ENCODE assay signal across 15 cellular contexts in the genomic region with DNA sequence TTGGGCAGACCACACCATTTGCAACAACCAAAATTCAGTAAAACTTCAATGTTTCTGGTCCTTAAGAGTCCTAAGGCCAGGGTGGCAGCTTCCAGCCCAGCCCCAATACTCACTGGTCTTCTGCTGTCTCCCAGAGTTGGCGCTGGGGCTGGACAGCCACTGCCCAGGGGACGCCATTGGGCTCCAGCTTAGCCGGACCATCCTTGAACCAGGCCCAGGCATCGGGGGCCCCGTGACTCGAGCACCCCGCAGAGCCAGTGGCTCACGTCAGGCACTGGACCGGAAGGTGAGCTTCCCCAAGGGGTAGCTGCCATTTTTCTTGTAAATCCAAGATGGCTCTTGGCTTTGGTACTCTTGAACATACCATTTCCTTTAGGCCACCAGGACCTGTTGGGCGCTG. TPM values are rescaled to one million over a fixed set of nuclear protein-coding genes. Genes with fewer than 3 reads are reported as not detected.
DNase-seq lines count a peak whose midpoint lies in the region; ATAC-seq, FAIRE-seq and TF ChIP-seq lines count a peak whose summit lies in the region.
"Had no signal": no experiment of that assay in that cellular context is flagged by ENCODE, and none has a peak within 500 bp of the region (broad histone marks: within the 10 kb centered on the region; RNA-seq: fewer than 3 reads in every experiment).

No MANE protein-coding gene starts in this region.

- no peak overlapping the region for H3K9ac ChIP-seq in kidney (ENCODE audit: low read length in 2 of 2)
- H3K9ac ChIP-seq: BLaER1 had no signal

- H3K27me3 ChIP-seq in left ventricle myocardium inferior (ENCODE audit: low read depth) (no peaks in the 10 kb centered on the region), aorta (ENCODE audit: control insufficient read depth in 1 of 2, insufficient read depth in 2 of 2, low read length in 1 of 2) (no peaks in the 10 kb centered on the region)
- H3K27me3 ChIP-seq: BLaER1 had no signal

- WGBS in aorta, 2 donors = 96 to 97% methylated on average over 10 of the region's 10 CpGs

- TF ChIP-seq CTCF in left ventricle myocardium inferior (IDR thresholded peaks at IDR 0.05; ENCODE audit: borderline replicate concordance) (no peak), kidney (IDR thresholded peaks at IDR 0.05; ENCODE audit: borderline replicate concordance, extremely low read depth, insufficient read depth) (no peak), type B pancreatic cell (conservative IDR thresholded peaks at IDR 0.05) (no peak)

- H3K27ac Mint-ChIP-seq in type B pancreatic cell = no peak overlapping the region
- H3K27ac Mint-ChIP-seq: CD8-positive, alpha-beta memory T cell; GM23338 had no signal

- intact Hi-C loops in Right ventricle myocardium inferior (cut with DNase I) (no loop called here), left ventricle myocardium inferior (cut with micrococcal nuclease) (no loop called here), kidney (cut with DNase I) (no loop called here), posterior vena cava (cut with DNase I) (no loop called here), aorta (cut with DNase I) (no loop called here)

- no peak overlapping the region for H3K27ac ChIP-seq in left ventricle myocardium inferior (replicated peaks)
- no peak overlapping the region for H3K27ac ChIP-seq in kidney (ENCODE audit: low read depth in 2 of 2, low read length in 2 of 2)
- no peak overlapping the region for H3K27ac ChIP-seq in aorta (ENCODE audit: low read depth in 1 of 2, low read length in 2 of 2)
- H3K27ac ChIP-seq: BLaER1 had no signal

- H3K4me3 ChIP-seq in left ventricle myocardium inferior (no peak overlapping the region), kidney (ENCODE audit: low read length in 2 of 2) (no peak overlapping the region), aorta (ENCODE audit: low read length in 2 of 2) (no peak overlapping the region)
- H3K4me3 ChIP-seq: BLaER1, GM12878, GM23338 had no signal

- peaks cover 21% of the 10 kb centered on the region for H3K36me3 Mint-ChIP-seq in type B pancreatic cell

- H3K36me3 ChIP-seq in left ventricle myocardium inferior (peaks cover 8% of the 10 kb centered on the region), kidney (ENCODE audit: control insufficient read depth in 1 of 2, insufficient read depth in 2 of 2, low read length in 2 of 2) (no peaks in the 10 kb centered on the region), aorta (ENCODE audit: control insufficient read depth in 1 of 2, insufficient read depth in 2 of 2, low read length in 1 of 2) (no peaks in the 10 kb centered on the region)
- H3K36me3 ChIP-seq: BLaER1 had no signal

- H3K9me3 ChIP-seq in left ventricle myocardium inferior (replicated peaks) (peaks cover 30% of the 10 kb centered on the region), kidney (ENCODE audit: control insufficient read depth in 1 of 2, low read length in 2 of 2) (peaks cover 0 to 7% of the 10 kb centered on the region in 2 donors), aorta (ENCODE audit: control insufficient read depth, low read length) (no peaks in the 10 kb centered on the region)

- no peaks in the 10 kb centered on the region for H3K4me1 ChIP-seq in left ventricle myocardium inferior
- H3K4me1 ChIP-seq in kidney (ENCODE audit: control insufficient read depth in 1 of 2, insufficient read depth in 1 of 2, low read depth in 1 of 2, low read length in 2 of 2) = no peaks in the 10 kb centered on the region
- no peaks in the 10 kb centered on the region for H3K4me1 ChIP-seq in aorta (ENCODE audit: control insufficient read depth in 1 of 2, insufficient read depth in 2 of 2, low read length in 2 of 2)
- H3K4me1 ChIP-seq: BLaER1, Caco-2 had no signal

- no peaks in the 10 kb centered on the region for H3K4me1 Mint-ChIP-seq in type B pancreatic cell (ENCODE audit: unreplicated experiment)
- H3K4me1 Mint-ChIP-seq: CD8-positive, alpha-beta memory T cell; GM23338 had no signal

- peaks cover 13% of the 10 kb centered on the region for H3K9me3 Mint-ChIP-seq in type B pancreatic cell

- no peak for FAIRE-seq in kidney (lab: Jason Lieb, UNC)
- FAIRE-seq: GM12878 had no signal

- no peak overlapping the region for H3K4me3 Mint-ChIP-seq in type B pancreatic cell
- H3K4me3 Mint-ChIP-seq: CD8-positive, alpha-beta memory T cell; GM23338 had no signal

- no peak for ATAC-seq in Right ventricle myocardium inferior
- no peak for ATAC-seq in aorta (ENCODE audit: low FRiP score)
- ATAC-seq in GM21786 (IDR thresholded peaks at IDR 0.05; ENCODE audit: unreplicated experiment) = no peak
- ATAC-seq: GM12878, GM23338 had no signal

- peak; percentile 2 for DNase-seq in Right ventricle myocardium inferior (ENCODE audit: missing footprints)
- no peak for DNase-seq in left ventricle myocardium inferior
- DNase-seq in kidney = peak; percentile 57
- DNase-seq in posterior vena cava (ENCODE audit: low spot score) = peak; percentile 68
- peak; percentile 53 for DNase-seq in type B pancreatic cell (ENCODE audit: extremely low spot score, unreplicated experiment)
- DNase-seq in NCI-H2227 treated with DMSO at 0.1 percent for 48 hours (lab: John Stamatoyannopoulos, UW) = no peak
- no peak for DNase-seq in aorta
- DNase-seq: 8988T; AML-193; Caco-2; CD8-positive, alpha-beta memory T cell had no signal

- H3K27me3 Mint-ChIP-seq in type B pancreatic cell = no peaks in the 10 kb centered on the region

RNA-seq across cellular contexts. Expression of gene SNED1, which starts 21.8 kb away (rescaled TPM):
- 6.7 TPM for total RNA-seq in Right ventricle myocardium inferior
- 6.1 TPM for total RNA-seq in left ventricle myocardium inferior
- 42.1 TPM for total RNA-seq in kidney
- polyA plus RNA-seq in kidney (ENCODE audit: insufficient read depth, low read depth, low replicate concordance) = 3.0 TPM
- 10 to 100 TPM; 39.7 to 62.7 TPM for total RNA-seq in posterior vena cava
- 9.7 and 140 TPM in 2 replicates for total RNA-seq in type B pancreatic cell (ENCODE audit: low replicate concordance)
- 100 to 1,000 TPM; 108 to 149 TPM for total RNA-seq in aorta
- polyA plus RNA-seq in aorta = 10 to 100 TPM in 1 of 2 donors, 1 to 10 TPM in 1; 5.9 to 27.3 TPM
- total RNA-seq: Caco-2 had no signal

Comparison
In these comparisons a context has a peak if more than half of its experiments do, and no peak if none do; other contexts are left out.
1. DNase-seq: peak in Right ventricle myocardium inferior (single experiment), kidney (single experiment), posterior vena cava (single experiment) and type B pancreatic cell (single experiment); none in left ventricle myocardium inferior (single experiment), NCI-H2227 treated with DMSO at 0.1 percent for 48 hours (single experiment) and aorta (0 of 2).